In the genomic region with DNA sequence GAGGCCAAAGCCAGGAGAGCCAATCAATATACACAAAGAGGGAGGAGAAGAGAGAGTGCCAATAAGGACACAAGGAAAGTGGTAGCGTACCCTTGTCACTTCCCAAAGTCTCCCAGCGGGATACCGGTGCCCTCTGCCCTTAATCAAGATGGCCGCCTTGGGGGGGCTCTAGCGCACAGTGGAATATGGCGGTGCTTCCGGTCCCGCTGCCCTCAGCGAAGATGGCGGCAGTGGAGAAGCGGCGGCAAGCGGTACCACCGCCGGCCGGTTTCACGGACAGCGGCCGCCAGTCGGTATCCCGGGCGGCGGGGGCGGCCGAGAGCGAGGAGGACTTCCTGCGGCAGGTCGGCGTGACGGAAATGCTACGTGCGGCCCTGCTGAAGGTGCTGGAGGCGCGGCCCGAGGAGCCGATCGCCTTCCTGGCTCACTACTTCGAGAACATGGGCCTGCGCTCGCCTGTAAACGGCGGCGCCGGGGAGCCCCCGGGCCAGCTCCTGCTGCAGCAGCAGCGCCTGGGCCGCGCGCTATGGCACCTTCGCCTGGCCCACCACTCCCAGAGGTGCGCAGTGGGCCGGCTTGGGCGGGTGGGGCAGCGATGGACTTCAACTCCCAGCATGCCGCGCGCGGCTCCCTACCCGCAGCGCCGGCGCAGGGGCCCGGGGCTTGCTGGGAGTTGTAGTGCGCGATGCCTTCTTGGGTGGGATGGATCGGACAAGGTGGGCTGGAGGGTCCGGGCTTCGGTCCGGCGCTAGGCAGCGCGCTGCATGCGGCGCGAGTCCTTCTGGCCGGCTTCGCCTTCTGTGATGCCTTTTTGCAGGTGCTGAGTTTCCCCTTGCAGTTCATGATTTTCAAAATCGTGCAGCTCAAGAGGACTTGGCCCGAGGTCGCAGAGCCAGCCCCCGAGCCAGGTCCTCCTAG, we compare ENCODE assay signal across 8 cellular contexts. TPM values are rescaled to one million over a fixed set of nuclear protein-coding genes. Genes with fewer than 3 reads are reported as not detected.
DNase-seq lines count a peak whose midpoint lies in the region; FAIRE-seq and TF ChIP-seq lines count a peak whose summit lies in the region.

TSS of gene TPGS1 (plus strand) at position 212 of the 918 bp plus-strand sequence. CDS start at position 222, 10 bp downstream.

- H3K9me2 ChIP-seq in SU-DHL-6 (replicated peaks; ENCODE audit: insufficient read depth, low read length) = no peaks in the 10 kb centered on the region

- H3K79me2 ChIP-seq in SU-DHL-6 (ENCODE audit: insufficient read depth, low read length) = no peaks in the 10 kb centered on the region

- H3K27ac Mint-ChIP-seq in type B pancreatic cell = peak within 1 kb of the TSS; percentile 99

- TF ChIP-seq CTCF in SU-DHL-6 (IDR thresholded peaks at IDR 0.05; ENCODE audit: insufficient read depth, low read length, poor library complexity, severe bottlenecking) (no peak), cardiac muscle cell (IDR thresholded peaks at IDR 0.05; ENCODE audit: low read depth, low read length) (no peak), type B pancreatic cell (conservative IDR thresholded peaks at IDR 0.05) (peak; percentile 37)

- H3K36me3 ChIP-seq in SU-DHL-6 (ENCODE audit: low read length) (no peaks in the 10 kb centered on the region), cardiac muscle cell (no peaks in the 10 kb centered on the region)

- peak within 1 kb of the TSS; percentile 98 for H2AFZ ChIP-seq in SU-DHL-6 (ENCODE audit: low read depth, low read length, severe bottlenecking)

- H3K9me3 ChIP-seq in SU-DHL-6 (ENCODE audit: insufficient read depth, low read length) = no peaks in the 10 kb centered on the region
- no peaks in the 10 kb centered on the region for H3K9me3 ChIP-seq in cardiac muscle cell (ENCODE audit: low read depth)

- peak; percentile 85 for TF ChIP-seq POLR2A in H54 (IDR thresholded peaks at IDR 0.05; ENCODE audit: low read depth, low read length)

- H3K4me3 Mint-ChIP-seq in type B pancreatic cell = peak within 1 kb of the TSS; percentile 93

- no peaks in the 10 kb centered on the region for H3K36me3 Mint-ChIP-seq in type B pancreatic cell

- FAIRE-seq in H54 (lab: Jason Lieb, UNC) = no peak

- H3K4me1 ChIP-seq in cardiac muscle cell (ENCODE audit: low read depth) = peaks cover 11% of the 10 kb centered on the region

- H3K4me2 ChIP-seq in SU-DHL-6 (ENCODE audit: low read depth, low read length, poor library complexity, severe bottlenecking) = peak within 1 kb of the TSS; percentile 91

- peaks cover 10% of the 10 kb centered on the region for H3F3A ChIP-seq in SU-DHL-6 (ENCODE audit: insufficient read depth)

- no peaks in the 10 kb centered on the region for H4K20me1 ChIP-seq in SU-DHL-6 (ENCODE audit: low read depth, low read length)

- H3K4me3 ChIP-seq in SU-DHL-6 (ENCODE audit: insufficient read depth, low read length, poor library complexity, severe bottlenecking) (peak within 1 kb of the TSS; percentile 70), cardiac muscle cell (peak within 1 kb of the TSS; percentile 83)

- H3K27me3 Mint-ChIP-seq in type B pancreatic cell = peaks cover 1% of the 10 kb centered on the region

- H3K27me3 ChIP-seq in SU-DHL-6 (ENCODE audit: low read length) (no peaks in the 10 kb centered on the region), cardiac muscle cell (no peaks in the 10 kb centered on the region)

- H3K9me3 Mint-ChIP-seq in type B pancreatic cell = no peaks in the 10 kb centered on the region

- H3K9ac ChIP-seq in SU-DHL-6 (ENCODE audit: low read length) = peak within 1 kb of the TSS; percentile 81

- DNase-seq in GM04504 (ENCODE audit: low read depth) (peak; percentile 40), H54 (ENCODE audit: insufficient read length, low spot score) (peak; percentile 85), M059J (ENCODE audit: low read depth) (peak; percentile 68), cardiac muscle cell (ENCODE audit: low read depth in 1 of 2, low spot score in 1 of 2) (peak; percentile 86 to 100), pons (ENCODE audit: low spot score) (peak; percentile 78), type B pancreatic cell (ENCODE audit: extremely low spot score, unreplicated experiment) (peak; percentile 94)
- peak; percentile 67 for DNase-seq in activated naive CD8-positive, alpha-beta T cell treated with anti-CD3 and anti-CD28 coated beads, Interleukin-2, amount 50 U/mL, for 16 hours (ENCODE audit: low read depth, low spot score)

- peaks cover 21% of the 10 kb centered on the region for H3K4me1 Mint-ChIP-seq in type B pancreatic cell (ENCODE audit: unreplicated experiment)

- H3K27ac ChIP-seq in SU-DHL-6 (ENCODE audit: low read depth, low read length) = peak within 1 kb of the TSS; percentile 88
- peak within 1 kb of the TSS; percentile 89 for H3K27ac ChIP-seq in cardiac muscle cell

RNA-seq across cellular contexts. Expression of gene TPGS1, which starts in this region (rescaled TPM):
- total RNA-seq in M059J (2014; rRNA removed; shearing (Covaris generic)) = 43.6 and 43.9 TPM in 2 replicates
- total RNA-seq in cardiac muscle cell = 67.1 and 71.1 TPM in 2 replicates
- 55.8 and 56.2 TPM in 2 replicates for polyA plus RNA-seq in cardiac muscle cell
- 18.0 and 26.1 TPM in 2 replicates for total RNA-seq in type B pancreatic cell (ENCODE audit: low replicate concordance)

Comparison
In these comparisons a context has a peak if more than half of its experiments do, and no peak if none do; other contexts are left out.
1. Peak in every context shown above with its lines: DNase-seq, H3K4me3 ChIP-seq and H3K27ac ChIP-seq.
2. DNase-seq: peak in every context shown above with its lines; median percentile 94 in type B pancreatic cell; 93 in cardiac muscle cell; 85 in H54; 78 in pons; 68 in M059J; 67 in activated naive CD8-positive, alpha-beta T cell treated with anti-CD3 and anti-CD28 coated beads, Interleukin-2, amount 50 U/mL, for 16 hours; 40 in GM04504.